In genomic region chr2:175955168-175955567, GRCh38 we compare ENCODE assay signal across 16 cellular contexts.
"Had no signal": no experiment of that assay in that cellular context is flagged by ENCODE, and none has a peak within 500 bp of the region (broad histone marks: within the 10 kb centered on the region; RNA-seq: fewer than 3 reads in every experiment).

No MANE protein-coding gene starts in this region.

- H3K27me3 Mint-ChIP-seq: naive B cell; stimulated activated naive B cell treated with anti-CD40 and anti-IgM and Interleukin-4, amounts not matched to agents 10 μg/mL and 1 μg/mL and 100 μg/mL, for 72 hours had no signal

- H3K4me1 ChIP-seq: foreskin keratinocyte, spleen had no signal

- H3K4me3 ChIP-seq: hepatocyte, spleen had no signal

- H3K9me3 ChIP-seq: spleen had no signal

- H3K27ac ChIP-seq: foreskin keratinocyte, hepatocyte, spleen had no signal

- H2AFZ ChIP-seq: hepatocyte had no signal

- H3K27me3 ChIP-seq: foreskin keratinocyte, hepatocyte, spleen had no signal

- ATAC-seq: foreskin keratinocyte; left colon; sciatic nerve; stimulated activated naive B cell treated with anti-CD40 and anti-IgM and Interleukin-4, amounts not matched to agents 10 μg/mL and 1 μg/mL and 100 μg/mL, for 72 hours had no signal

- H3K4me2 ChIP-seq: hepatocyte had no signal

- H3K27ac Mint-ChIP-seq: naive B cell; nephron; stimulated activated naive B cell treated with anti-CD40 and anti-IgM and Interleukin-4, amounts not matched to agents 10 μg/mL and 1 μg/mL and 100 μg/mL, for 72 hours had no signal

- H3K4me3 Mint-ChIP-seq: nephron; stimulated activated naive B cell treated with anti-CD40 and anti-IgM and Interleukin-4, amounts not matched to agents 10 μg/mL and 1 μg/mL and 100 μg/mL, for 72 hours had no signal

- DNase-seq: dermis blood vessel endothelial cell; foreskin keratinocyte; left colon; mesendoderm; naive B cell; posterior cingulate gyrus; spleen; stimulated activated CD4-positive, alpha-beta T cell treated with anti-CD3 and anti-CD28 coated beads, Interleukin-15, amount 100 ng/mL, for 24 hours; stimulated activated CD4-positive, alpha-beta T cell treated with anti-CD3 and anti-CD28 coated beads, Interleukin-1b, Interleukin-23, amount 100 ng/mL, for 48 hours; stimulated activated CD4-positive, alpha-beta T cell treated with anti-CD3 and anti-CD28 coated beads, Interleukin-4, amount 100 ng/mL, for 4 hours; stimulated activated naive B cell treated with anti-CD40 and anti-IgM and Interleukin-4, amounts not matched to agents 10 μg/mL and 1 μg/mL and 100 μg/mL, for 72 hours had no signal

- H3K4me1 Mint-ChIP-seq: nephron; stimulated activated naive B cell treated with anti-CD40 and anti-IgM and Interleukin-4, amounts not matched to agents 10 μg/mL and 1 μg/mL and 100 μg/mL, for 72 hours had no signal

- FAIRE-seq: colon, endothelial cell of umbilical vein had no signal
